Comparison of ENCODE assay signal across 1 cellular context in the genomic region with DNA sequence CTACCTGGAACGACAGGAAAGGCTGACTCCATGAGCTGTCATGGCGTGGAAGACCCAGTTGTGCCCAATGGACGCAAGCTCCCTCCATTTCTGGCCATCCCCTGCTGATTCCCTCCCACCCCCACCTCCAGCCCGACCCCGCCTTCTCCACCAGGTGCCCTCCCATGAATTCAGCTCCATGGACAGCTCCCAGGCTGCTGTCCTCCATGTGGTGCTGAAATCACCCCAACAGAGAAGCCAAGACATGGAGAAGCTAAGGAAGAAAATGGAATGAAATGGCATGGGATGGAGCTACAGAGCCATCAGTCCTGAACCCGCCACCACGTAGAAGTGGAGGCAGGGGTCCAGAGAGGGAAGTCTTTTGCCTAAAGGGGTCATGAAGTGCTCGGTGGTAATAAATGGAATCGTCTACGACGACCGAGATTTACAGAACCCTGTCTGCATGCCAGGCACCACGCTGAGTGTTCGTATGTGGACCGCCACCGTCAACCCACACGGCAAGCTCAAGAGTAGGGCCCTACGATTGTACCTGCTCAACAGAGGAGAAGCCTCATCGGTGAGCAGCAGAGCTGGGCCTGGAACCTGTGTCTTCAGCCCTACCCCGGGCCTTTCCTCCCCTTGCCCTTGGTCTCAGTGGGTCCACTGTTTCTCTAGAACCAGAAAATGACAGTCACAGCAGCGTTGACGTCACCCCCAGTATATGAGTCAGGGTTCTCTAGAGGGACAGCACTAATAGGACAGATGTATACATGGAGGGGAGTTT.
TF ChIP-seq lines count a peak whose summit lies in the region.

No MANE protein-coding gene starts in this region.

TF ChIP-seq in K562, 482 proteins besides CTCF, POLR2A, EP300 and RAD21 (continued from another document and continues in another):
- TF ChIP-seq, protein P1, sequence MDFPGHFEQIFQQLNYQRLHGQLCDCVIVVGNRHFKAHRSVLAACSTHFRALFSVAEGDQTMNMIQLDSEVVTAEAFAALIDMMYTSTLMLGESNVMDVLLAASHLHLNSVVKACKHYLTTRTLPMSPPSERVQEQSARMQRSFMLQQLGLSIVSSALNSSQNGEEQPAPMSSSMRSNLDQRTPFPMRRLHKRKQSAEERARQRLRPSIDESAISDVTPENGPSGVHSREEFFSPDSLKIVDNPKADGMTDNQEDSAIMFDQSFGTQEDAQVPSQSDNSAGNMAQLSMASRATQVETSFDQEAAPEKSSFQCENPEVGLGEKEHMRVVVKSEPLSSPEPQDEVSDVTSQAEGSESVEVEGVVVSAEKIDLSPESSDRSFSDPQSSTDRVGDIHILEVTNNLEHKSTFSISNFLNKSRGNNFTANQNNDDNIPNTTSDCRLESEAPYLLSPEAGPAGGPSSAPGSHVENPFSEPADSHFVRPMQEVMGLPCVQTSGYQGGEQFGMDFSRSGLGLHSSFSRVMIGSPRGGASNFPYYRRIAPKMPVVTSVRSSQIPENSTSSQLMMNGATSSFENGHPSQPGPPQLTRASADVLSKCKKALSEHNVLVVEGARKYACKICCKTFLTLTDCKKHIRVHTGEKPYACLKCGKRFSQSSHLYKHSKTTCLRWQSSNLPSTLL (IDR thresholded peaks at IDR 0.05): no peak
- TF ChIP-seq U2AF1 (optimal IDR thresholded peaks at IDR 0.05; ENCODE audit: low read depth, low read length) (no peak), SUPT5H (IDR thresholded peaks at IDR 0.05) (no peak), SMC3 (conservative IDR thresholded peaks at IDR 0.05; ENCODE audit: insufficient read depth, low read depth, low read length) (no peak), EGR1 (conservative IDR thresholded peaks at IDR 0.05) (no peak), KLF16 (IDR thresholded peaks at IDR 0.05) (no peak), KLF13 (tag; IDR thresholded peaks at IDR 0.05; ENCODE audit: borderline replicate concordance, low read depth) (no peak), ADNP (tag; IDR thresholded peaks at IDR 0.05) (no peak), ZNF699 (CRISPR knock-in tag; IDR thresholded peaks at IDR 0.05; ENCODE audit: insufficient replicate concordance) (no peak), ILK (tag; IDR thresholded peaks at IDR 0.05; ENCODE audit: borderline replicate concordance, low read depth) (no peak), TCFL5 (CRISPR knock-in tag; conservative IDR thresholded peaks at IDR 0.05) (no peak), WHSC1 (IDR thresholded peaks at IDR 0.05; ENCODE audit: low read length) (no peak), NFIX (CRISPR knock-in tag; IDR thresholded peaks at IDR 0.05; ENCODE audit: low read depth) (no peak), NR3C1 (CRISPR knock-in tag; IDR thresholded peaks at IDR 0.05) (peak; percentile 99), NCOA4 (IDR thresholded peaks at IDR 0.05; ENCODE audit: partially characterized antibody) (no peak), ZNF830 (CRISPR knock-in tag; IDR thresholded peaks at IDR 0.05) (no peak), GABPB1 (CRISPR knock-in tag; IDR thresholded peaks at IDR 0.05) (peak; percentile 89), CTBP1 (IDR thresholded peaks at IDR 0.05; ENCODE audit: borderline replicate concordance) (no peak), ZNF134 (CRISPR knock-in tag; conservative IDR thresholded peaks at IDR 0.05) (no peak), SMARCE1 (IDR thresholded peaks at IDR 0.05) (no peak), ZNF644 (tag; IDR thresholded peaks at IDR 0.05; ENCODE audit: low read depth) (peak; percentile 98), BRF1 (IDR thresholded peaks at IDR 0.05; ENCODE audit: borderline replicate concordance, extremely low read depth, insufficient read length) (no peak), ZFX (CRISPR knock-in tag; IDR thresholded peaks at IDR 0.05) (peak; percentile 52; the same call in 1 of the 2 replicates), NFXL1 (CRISPR knock-in tag; IDR thresholded peaks at IDR 0.05) (no peak), NRF1 (conservative IDR thresholded peaks at IDR 0.05 in 1 of 2, IDR thresholded peaks at IDR 0.05 in 1 of 2) (no peak), HNRNPUL1 (IDR thresholded peaks at IDR 0.05; ENCODE audit: low read length) (no peak), MCM2 (IDR thresholded peaks at IDR 0.05; ENCODE audit: low read depth) (no peak), MED1 (CRISPR knock-in tag; IDR thresholded peaks at IDR 0.05; ENCODE audit: borderline replicate concordance) (peak; percentile 84; the same call in 1 of the 2 replicates), RBM25 (IDR thresholded peaks at IDR 0.05; ENCODE audit: low read depth, low read length, severe bottlenecking) (no peak), RCOR1 (IDR thresholded peaks at IDR 0.05; ENCODE audit: borderline replicate concordance in 1 of 2, low read depth in 2 of 2, low read length in 2 of 2) (peak in 1 of 2 experiments; percentile 97; a peak in 2 of 4 replicates), CCNT2 (IDR thresholded peaks at IDR 0.05; ENCODE audit: borderline replicate concordance, extremely low read depth, insufficient read length, low read depth, low read length) (no peak), L3MBTL2 (IDR thresholded peaks at IDR 0.05) (no peak), MEIS2 (IDR thresholded peaks at IDR 0.05; ENCODE audit: partially characterized antibody) (no peak), TCF7L2 (IDR thresholded peaks at IDR 0.05; ENCODE audit: low read depth, low read length) (no peak), RBM14 (IDR thresholded peaks at IDR 0.05; ENCODE audit: borderline replicate concordance, insufficient read depth, low read depth, low read length) (no peak), MYBL2 (IDR thresholded peaks at IDR 0.05; ENCODE audit: low read depth) (no peak), MYBL2 (CRISPR knock-in tag; IDR thresholded peaks at IDR 0.05; ENCODE audit: borderline replicate concordance) (peak; percentile 74; the same call in 1 of the 2 replicates), DDX20 (tag; IDR thresholded peaks at IDR 0.05; ENCODE audit: low read depth) (no peak), RBM22 (IDR thresholded peaks at IDR 0.05; ENCODE audit: low read depth, low read length, poor library complexity, severe bottlenecking) (no peak), ZNF445 (CRISPR knock-in tag; IDR thresholded peaks at IDR 0.05; ENCODE audit: low read depth) (no peak), CREBBP (IDR thresholded peaks at IDR 0.05; ENCODE audit: low read depth, low read length) (no peak), PHF20 (IDR thresholded peaks at IDR 0.05; ENCODE audit: partially characterized antibody) (no peak), FUS (optimal IDR thresholded peaks at IDR 0.05; ENCODE audit: low read depth, low read length) (no peak), SAP30 (IDR thresholded peaks at IDR 0.05; ENCODE audit: borderline replicate concordance, insufficient read depth, low read depth, low read length, poor library complexity, severe bottlenecking) (peak; percentile 91), LEF1 (IDR thresholded peaks at IDR 0.05) (no peak), STAT5B (CRISPR knock-in tag; IDR thresholded peaks at IDR 0.05) (no peak), ZNF23 (CRISPR knock-in tag; IDR thresholded peaks at IDR 0.05) (no peak), POLR2B (IDR thresholded peaks at IDR 0.05; ENCODE audit: low read depth, partially characterized antibody) (no peak), ARID1B (IDR thresholded peaks at IDR 0.05) (no peak), RUNX1 (IDR thresholded peaks at IDR 0.05; ENCODE audit: low read depth) (no peak), ZKSCAN3 (CRISPR knock-in tag; IDR thresholded peaks at IDR 0.05) (no peak), ZNF121 (CRISPR knock-in tag; conservative IDR thresholded peaks at IDR 0.05) (peak; percentile 68), ZNF41 (CRISPR knock-in tag; conservative IDR thresholded peaks at IDR 0.05) (no peak), SIN3A (IDR thresholded peaks at IDR 0.05; ENCODE audit: borderline replicate concordance in 2 of 2, control insufficient read depth in 1 of 2, low read depth in 2 of 2, low read length in 2 of 2) (peak; percentile 93 to 100)
- TF ChIP-seq, protein P2, sequence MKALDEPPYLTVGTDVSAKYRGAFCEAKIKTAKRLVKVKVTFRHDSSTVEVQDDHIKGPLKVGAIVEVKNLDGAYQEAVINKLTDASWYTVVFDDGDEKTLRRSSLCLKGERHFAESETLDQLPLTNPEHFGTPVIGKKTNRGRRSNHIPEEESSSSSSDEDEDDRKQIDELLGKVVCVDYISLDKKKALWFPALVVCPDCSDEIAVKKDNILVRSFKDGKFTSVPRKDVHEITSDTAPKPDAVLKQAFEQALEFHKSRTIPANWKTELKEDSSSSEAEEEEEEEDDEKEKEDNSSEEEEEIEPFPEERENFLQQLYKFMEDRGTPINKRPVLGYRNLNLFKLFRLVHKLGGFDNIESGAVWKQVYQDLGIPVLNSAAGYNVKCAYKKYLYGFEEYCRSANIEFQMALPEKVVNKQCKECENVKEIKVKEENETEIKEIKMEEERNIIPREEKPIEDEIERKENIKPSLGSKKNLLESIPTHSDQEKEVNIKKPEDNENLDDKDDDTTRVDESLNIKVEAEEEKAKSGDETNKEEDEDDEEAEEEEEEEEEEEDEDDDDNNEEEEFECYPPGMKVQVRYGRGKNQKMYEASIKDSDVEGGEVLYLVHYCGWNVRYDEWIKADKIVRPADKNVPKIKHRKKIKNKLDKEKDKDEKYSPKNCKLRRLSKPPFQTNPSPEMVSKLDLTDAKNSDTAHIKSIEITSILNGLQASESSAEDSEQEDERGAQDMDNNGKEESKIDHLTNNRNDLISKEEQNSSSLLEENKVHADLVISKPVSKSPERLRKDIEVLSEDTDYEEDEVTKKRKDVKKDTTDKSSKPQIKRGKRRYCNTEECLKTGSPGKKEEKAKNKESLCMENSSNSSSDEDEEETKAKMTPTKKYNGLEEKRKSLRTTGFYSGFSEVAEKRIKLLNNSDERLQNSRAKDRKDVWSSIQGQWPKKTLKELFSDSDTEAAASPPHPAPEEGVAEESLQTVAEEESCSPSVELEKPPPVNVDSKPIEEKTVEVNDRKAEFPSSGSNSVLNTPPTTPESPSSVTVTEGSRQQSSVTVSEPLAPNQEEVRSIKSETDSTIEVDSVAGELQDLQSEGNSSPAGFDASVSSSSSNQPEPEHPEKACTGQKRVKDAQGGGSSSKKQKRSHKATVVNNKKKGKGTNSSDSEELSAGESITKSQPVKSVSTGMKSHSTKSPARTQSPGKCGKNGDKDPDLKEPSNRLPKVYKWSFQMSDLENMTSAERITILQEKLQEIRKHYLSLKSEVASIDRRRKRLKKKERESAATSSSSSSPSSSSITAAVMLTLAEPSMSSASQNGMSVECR (CRISPR knock-in tag; IDR thresholded peaks at IDR 0.05): peak; percentile 100
- TF ChIP-seq, protein P3, sequence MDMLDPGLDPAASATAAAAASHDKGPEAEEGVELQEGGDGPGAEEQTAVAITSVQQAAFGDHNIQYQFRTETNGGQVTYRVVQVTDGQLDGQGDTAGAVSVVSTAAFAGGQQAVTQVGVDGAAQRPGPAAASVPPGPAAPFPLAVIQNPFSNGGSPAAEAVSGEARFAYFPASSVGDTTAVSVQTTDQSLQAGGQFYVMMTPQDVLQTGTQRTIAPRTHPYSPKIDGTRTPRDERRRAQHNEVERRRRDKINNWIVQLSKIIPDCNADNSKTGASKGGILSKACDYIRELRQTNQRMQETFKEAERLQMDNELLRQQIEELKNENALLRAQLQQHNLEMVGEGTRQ (CRISPR knock-in tag; IDR thresholded peaks at IDR 0.05): peak; percentile 87
- TF ChIP-seq, protein P4, sequence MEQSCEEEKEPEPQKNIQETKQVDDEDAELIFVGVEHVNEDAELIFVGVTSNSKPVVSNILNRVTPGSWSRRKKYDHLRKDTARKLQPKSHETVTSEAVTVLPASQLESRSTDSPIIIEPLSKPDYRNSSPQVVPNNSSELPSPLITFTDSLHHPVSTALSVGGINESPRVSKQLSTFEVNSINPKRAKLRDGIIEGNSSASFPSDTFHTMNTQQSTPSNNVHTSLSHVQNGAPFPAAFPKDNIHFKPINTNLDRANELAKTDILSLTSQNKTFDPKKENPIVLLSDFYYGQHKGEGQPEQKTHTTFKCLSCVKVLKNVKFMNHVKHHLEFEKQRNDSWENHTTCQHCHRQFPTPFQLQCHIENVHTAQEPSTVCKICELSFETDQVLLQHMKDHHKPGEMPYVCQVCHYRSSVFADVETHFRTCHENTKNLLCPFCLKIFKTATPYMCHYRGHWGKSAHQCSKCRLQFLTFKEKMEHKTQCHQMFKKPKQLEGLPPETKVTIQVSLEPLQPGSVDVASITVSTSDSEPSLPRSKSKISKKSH (CRISPR knock-in tag; IDR thresholded peaks at IDR 0.05): no peak
- TF ChIP-seq, protein P5, sequence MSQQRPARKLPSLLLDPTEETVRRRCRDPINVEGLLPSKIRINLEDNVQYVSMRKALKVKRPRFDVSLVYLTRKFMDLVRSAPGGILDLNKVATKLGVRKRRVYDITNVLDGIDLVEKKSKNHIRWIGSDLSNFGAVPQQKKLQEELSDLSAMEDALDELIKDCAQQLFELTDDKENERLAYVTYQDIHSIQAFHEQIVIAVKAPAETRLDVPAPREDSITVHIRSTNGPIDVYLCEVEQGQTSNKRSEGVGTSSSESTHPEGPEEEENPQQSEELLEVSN (IDR thresholded peaks at IDR 0.05; ENCODE audit: borderline replicate concordance in 1 of 2, extremely low read depth in 1 of 2, insufficient read depth in 1 of 2, insufficient read length in 1 of 2, low read depth in 1 of 2, low read length in 1 of 2, poor library complexity in 1 of 2, severe bottlenecking in 1 of 2): no peak
- TF ChIP-seq, protein P6, sequence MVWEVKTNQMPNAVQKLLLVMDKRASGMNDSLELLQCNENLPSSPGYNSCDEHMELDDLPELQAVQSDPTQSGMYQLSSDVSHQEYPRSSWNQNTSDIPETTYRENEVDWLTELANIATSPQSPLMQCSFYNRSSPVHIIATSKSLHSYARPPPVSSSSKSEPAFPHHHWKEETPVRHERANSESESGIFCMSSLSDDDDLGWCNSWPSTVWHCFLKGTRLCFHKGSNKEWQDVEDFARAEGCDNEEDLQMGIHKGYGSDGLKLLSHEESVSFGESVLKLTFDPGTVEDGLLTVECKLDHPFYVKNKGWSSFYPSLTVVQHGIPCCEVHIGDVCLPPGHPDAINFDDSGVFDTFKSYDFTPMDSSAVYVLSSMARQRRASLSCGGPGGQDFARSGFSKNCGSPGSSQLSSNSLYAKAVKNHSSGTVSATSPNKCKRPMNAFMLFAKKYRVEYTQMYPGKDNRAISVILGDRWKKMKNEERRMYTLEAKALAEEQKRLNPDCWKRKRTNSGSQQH (CRISPR knock-in tag; IDR thresholded peaks at IDR 0.05): no peak
- TF ChIP-seq, protein P7, sequence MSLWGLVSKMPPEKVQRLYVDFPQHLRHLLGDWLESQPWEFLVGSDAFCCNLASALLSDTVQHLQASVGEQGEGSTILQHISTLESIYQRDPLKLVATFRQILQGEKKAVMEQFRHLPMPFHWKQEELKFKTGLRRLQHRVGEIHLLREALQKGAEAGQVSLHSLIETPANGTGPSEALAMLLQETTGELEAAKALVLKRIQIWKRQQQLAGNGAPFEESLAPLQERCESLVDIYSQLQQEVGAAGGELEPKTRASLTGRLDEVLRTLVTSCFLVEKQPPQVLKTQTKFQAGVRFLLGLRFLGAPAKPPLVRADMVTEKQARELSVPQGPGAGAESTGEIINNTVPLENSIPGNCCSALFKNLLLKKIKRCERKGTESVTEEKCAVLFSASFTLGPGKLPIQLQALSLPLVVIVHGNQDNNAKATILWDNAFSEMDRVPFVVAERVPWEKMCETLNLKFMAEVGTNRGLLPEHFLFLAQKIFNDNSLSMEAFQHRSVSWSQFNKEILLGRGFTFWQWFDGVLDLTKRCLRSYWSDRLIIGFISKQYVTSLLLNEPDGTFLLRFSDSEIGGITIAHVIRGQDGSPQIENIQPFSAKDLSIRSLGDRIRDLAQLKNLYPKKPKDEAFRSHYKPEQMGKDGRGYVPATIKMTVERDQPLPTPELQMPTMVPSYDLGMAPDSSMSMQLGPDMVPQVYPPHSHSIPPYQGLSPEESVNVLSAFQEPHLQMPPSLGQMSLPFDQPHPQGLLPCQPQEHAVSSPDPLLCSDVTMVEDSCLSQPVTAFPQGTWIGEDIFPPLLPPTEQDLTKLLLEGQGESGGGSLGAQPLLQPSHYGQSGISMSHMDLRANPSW (CRISPR knock-in tag; IDR thresholded peaks at IDR 0.05): 0 out of 2 replicates have a peak, but pooled peaks have one; percentile 68
